In genomic region chr1:15883326-15883725, GRCh38 we compare ENCODE assay signal across 12 cellular contexts. TPM values are rescaled to one million over a fixed set of nuclear protein-coding genes. Genes with fewer than 3 reads are reported as not detected.
DNase-seq lines count a peak whose midpoint lies in the region; ATAC-seq, FAIRE-seq and TF ChIP-seq lines count a peak whose summit lies in the region.
"Had no signal": no experiment of that assay in that cellular context is flagged by ENCODE, and none has a peak within 500 bp of the region (broad histone marks: within the 10 kb centered on the region; RNA-seq: fewer than 3 reads in every experiment).

No MANE protein-coding gene starts in this region.

- no peaks in the 10 kb centered on the region for H3K9me3 Mint-ChIP-seq in activated T-cell treated with anti-CD3 and anti-CD28 coated beads, Interleukin-2, amount 50 U/mL, for 24 hours
- no peaks in the 10 kb centered on the region for H3K9me3 Mint-ChIP-seq in stimulated activated naive B cell treated with anti-CD40 and anti-IgM and Interleukin-4, amounts not matched to agents 10 μg/mL and 1 μg/mL and 100 μg/mL, for 72 hours

- H3K36me3 ChIP-seq in OCI-LY3 (replicated peaks; ENCODE audit: low read depth, low read length) (no peaks in the 10 kb centered on the region), endothelial cell of umbilical vein (ENCODE audit: control insufficient read depth in 2 of 2, extremely low read depth in 1 of 2, insufficient read depth in 2 of 2, low read length in 2 of 2) (no peaks in the 10 kb centered on the region), WERI-Rb-1 (peaks cover 5% of the 10 kb centered on the region)
- H3K36me3 ChIP-seq: tibial nerve had no signal

- H3K4me3 ChIP-seq in OCI-LY3 (ENCODE audit: low read length), result no peak overlapping the region
- H3K4me3 ChIP-seq in endothelial cell of umbilical vein (replicated peaks in 1 of 3; ENCODE audit: insufficient read depth in 1 of 3, low read depth in 1 of 3, low read length in 3 of 3), result no peak overlapping the region
- no peak overlapping the region for H3K4me3 ChIP-seq in WERI-Rb-1 (ENCODE audit: low read depth, low read length)
- H3K4me3 ChIP-seq: heart left ventricle, tibial nerve had no signal

- H3K27ac Mint-ChIP-seq in activated T-cell treated with anti-CD3 and anti-CD28 coated beads, Interleukin-2, amount 50 U/mL, for 24 hours, result peak overlapping the region; percentile 78
- peak overlapping the region; percentile 85 for H3K27ac Mint-ChIP-seq in stimulated activated naive B cell treated with anti-CD40 and anti-IgM and Interleukin-4, amounts not matched to agents 10 μg/mL and 1 μg/mL and 100 μg/mL, for 72 hours

- peaks cover 77% of the 10 kb centered on the region for H3K36me3 Mint-ChIP-seq in activated T-cell treated with anti-CD3 and anti-CD28 coated beads, Interleukin-2, amount 50 U/mL, for 24 hours (ENCODE audit: low read depth)
- peaks cover 11 to 29% of the 10 kb centered on the region in 2 donors for H3K36me3 Mint-ChIP-seq in stimulated activated naive B cell treated with anti-CD40 and anti-IgM and Interleukin-4, amounts not matched to agents 10 μg/mL and 1 μg/mL and 100 μg/mL, for 72 hours

- H3K27me3 ChIP-seq in OCI-LY3 (ENCODE audit: low read depth, low read length) (no peaks in the 10 kb centered on the region), endothelial cell of umbilical vein (ENCODE audit: control insufficient read depth in 2 of 2, insufficient read depth in 2 of 2, low read length in 2 of 2) (no peaks in the 10 kb centered on the region), WERI-Rb-1 (ENCODE audit: insufficient read depth, low read depth, severe bottlenecking) (no peaks in the 10 kb centered on the region)
- H3K27me3 ChIP-seq: heart left ventricle, tibial nerve had no signal

- no peaks in the 10 kb centered on the region for H3K9me1 ChIP-seq in endothelial cell of umbilical vein (replicated peaks; ENCODE audit: control insufficient read depth, extremely low read depth, insufficient read depth, low read length)

- peaks cover 39% of the 10 kb centered on the region for H3K4me1 ChIP-seq in OCI-LY3 (ENCODE audit: low read length)
- H3K4me1 ChIP-seq in endothelial cell of umbilical vein (ENCODE audit: control insufficient read depth, extremely low read depth, insufficient read depth, low read length), result peaks cover 27% of the 10 kb centered on the region

- BruUV-seq in endothelial cell of umbilical vein (replicated peaks; lab: Mats Ljungman, UMichigan), result no TSS peak

- H3K9ac ChIP-seq in OCI-LY3 (ENCODE audit: low read length) (no peak overlapping the region), endothelial cell of umbilical vein (replicated peaks; ENCODE audit: extremely low read depth, insufficient read depth, low read length) (no peak overlapping the region)

- no peak overlapping the region for H2AFZ ChIP-seq in OCI-LY3 (ENCODE audit: low read depth, low read length)
- H2AFZ ChIP-seq in endothelial cell of umbilical vein (ENCODE audit: low read depth, low read length), result no peak overlapping the region

- H3K79me2 ChIP-seq in OCI-LY3 (ENCODE audit: low read length), result peaks cover 97% of the 10 kb centered on the region
- H3K79me2 ChIP-seq in endothelial cell of umbilical vein (ENCODE audit: control insufficient read depth, insufficient read depth, low read length), result peaks cover 91% of the 10 kb centered on the region

- TF ChIP-seq CTCF in OCI-LY3 (IDR thresholded peaks at IDR 0.05; ENCODE audit: low read depth, low read length), result no peak
- no peak for TF ChIP-seq CTCF in endothelial cell of umbilical vein (IDR thresholded peaks at IDR 0.05; ENCODE audit: extremely low read depth in 1 of 2, insufficient read depth in 1 of 2, low read depth in 1 of 2, low read length in 2 of 2)
- no peak for TF ChIP-seq CTCF in WERI-Rb-1 (IDR thresholded peaks at IDR 0.05; ENCODE audit: low read depth, low read length)
- TF ChIP-seq CTCF in D721Med (IDR thresholded peaks at IDR 0.05; ENCODE audit: insufficient read depth, missing control alignments), result no peak

- intact Hi-C loops in endothelial cell of umbilical vein (cut with micrococcal nuclease), result no loop called here

- POLR2A ChIA-PET in endothelial cell of umbilical vein (lab: Charles Lee), result no interaction called here

- peak overlapping the region; percentile 40 for H3K4me2 ChIP-seq in OCI-LY3 (ENCODE audit: low read length)
- no peak overlapping the region for H3K4me2 ChIP-seq in endothelial cell of umbilical vein (ENCODE audit: insufficient read depth, low read length)

- TF ChIP-seq POLR2A in endothelial cell of umbilical vein (IDR thresholded peaks at IDR 0.05; ENCODE audit: low read depth, low read length), result no peak

- dilution Hi-C loops in endothelial cell of umbilical vein (cut with MboI; ENCODE audit: extremely low pct_ligation_motif_present, low sequenced_read_pairs), result no loop called here

- peak overlapping the region; percentile 36; the same call in 1 of the 2 replicates for H3K27ac ChIP-seq in OCI-LY3 (ENCODE audit: low read length)
- H3K27ac ChIP-seq in endothelial cell of umbilical vein (ENCODE audit: insufficient read depth, low read depth, low read length), result no peak overlapping the region
- H3K27ac ChIP-seq in WERI-Rb-1, result no peak overlapping the region

- no peak for DNase-seq in activated T-cell treated with anti-CD3 and anti-CD28 coated beads, Interleukin-2, amount 50 U/mL, for 24 hours
- DNase-seq in activated T-cell treated with anti-CD3 and anti-CD28 coated beads, Interleukin-2, amount 50 U/mL, for 48 hours, result no peak
- DNase-seq in endothelial cell of umbilical vein (ENCODE audit: low read depth, low spot score) (peak; percentile 5), WERI-Rb-1 (no peak), D721Med (ENCODE audit: insufficient read length, low spot score) (no peak)
- DNase-seq in stimulated activated naive B cell treated with anti-CD40 and anti-IgM and Interleukin-4, amounts not matched to agents 10 μg/mL and 1 μg/mL and 100 μg/mL, for 72 hours, result no peak
- DNase-seq: activated CD4-positive, CD25-positive, alpha-beta regulatory T cell; heart left ventricle; NCI-H2029 had no signal

- ATAC-seq in stimulated activated naive B cell treated with anti-CD40 and anti-IgM and Interleukin-4, amounts not matched to agents 10 μg/mL and 1 μg/mL and 100 μg/mL, for 72 hours (replicated peaks), result peak; percentile 31 to 48
- no peak for ATAC-seq in SK-N-SH treated with all-trans-retinoic acid at 6 μM for 48 hours
- ATAC-seq: heart left ventricle had no signal

- H3K27me3 Mint-ChIP-seq in activated T-cell treated with anti-CD3 and anti-CD28 coated beads, Interleukin-2, amount 50 U/mL, for 24 hours, result no peaks in the 10 kb centered on the region
- H3K27me3 Mint-ChIP-seq in stimulated activated naive B cell treated with anti-CD40 and anti-IgM and Interleukin-4, amounts not matched to agents 10 μg/mL and 1 μg/mL and 100 μg/mL, for 72 hours, result no peaks in the 10 kb centered on the region

- H3K9me3 ChIP-seq in OCI-LY3 (ENCODE audit: insufficient read depth, low read length), result no peaks in the 10 kb centered on the region
- no peaks in the 10 kb centered on the region for H3K9me3 ChIP-seq in endothelial cell of umbilical vein (replicated peaks; ENCODE audit: control insufficient read depth, insufficient read depth, low read length)
- H3K9me3 ChIP-seq in WERI-Rb-1 (ENCODE audit: severe bottlenecking), result no peaks in the 10 kb centered on the region
- H3K9me3 ChIP-seq: heart left ventricle, tibial nerve had no signal

- FAIRE-seq in endothelial cell of umbilical vein (lab: Jason Lieb, UNC), result no peak
- FAIRE-seq in D721Med (lab: Jason Lieb, UNC), result no peak

- H3K4me1 Mint-ChIP-seq in activated T-cell treated with anti-CD3 and anti-CD28 coated beads, Interleukin-2, amount 50 U/mL, for 24 hours (ENCODE audit: low read depth), result peaks cover 68% of the 10 kb centered on the region
- peaks cover 40 to 85% of the 10 kb centered on the region in 2 donors for H3K4me1 Mint-ChIP-seq in stimulated activated naive B cell treated with anti-CD40 and anti-IgM and Interleukin-4, amounts not matched to agents 10 μg/mL and 1 μg/mL and 100 μg/mL, for 72 hours

- CTCF ChIA-PET in endothelial cell of umbilical vein (lab: Charles Lee), result interaction anchor here (0.7 to 1.5 kb wide), 8 partner anchors 13 to 92 kb away, joined by 3 to 5 read pairs (median 3); no protein-coding TSS in a partner anchor

- H4K20me1 ChIP-seq in OCI-LY3 (ENCODE audit: insufficient read depth, low read length), result peaks cover 58% of the 10 kb centered on the region
- H4K20me1 ChIP-seq in endothelial cell of umbilical vein (replicated peaks; ENCODE audit: control insufficient read depth, extremely low read depth, insufficient read depth, low read length), result peaks cover 3% of the 10 kb centered on the region

- H3K4me3 Mint-ChIP-seq in activated T-cell treated with anti-CD3 and anti-CD28 coated beads, Interleukin-2, amount 50 U/mL, for 24 hours, result no peak overlapping the region
- peak overlapping the region; percentile 14 to 19 for H3K4me3 Mint-ChIP-seq in stimulated activated naive B cell treated with anti-CD40 and anti-IgM and Interleukin-4, amounts not matched to agents 10 μg/mL and 1 μg/mL and 100 μg/mL, for 72 hours

TF ChIP-seq in endothelial cell of umbilical vein, 7 proteins besides CTCF, POLR2A, EP300 and RAD21 (continues in another document):
- TF ChIP-seq POLR2AphosphoS5 (IDR thresholded peaks at IDR 0.05; ENCODE audit: insufficient read depth, low read depth, low read length) (no peak), FOS (IDR thresholded peaks at IDR 0.05; ENCODE audit: borderline replicate concordance, insufficient read depth, low read length) (no peak), EZH2 (IDR thresholded peaks at IDR 0.05; ENCODE audit: borderline replicate concordance, low read depth, low read length, severe bottlenecking) (no peak)

TF ChIP-seq in SK-N-SH treated with all-trans-retinoic acid at 6 μM for 48 hours, 23 proteins besides CTCF, POLR2A, EP300 and RAD21:
- no peak for TF ChIP-seq TOX (CRISPR knock-in tag; IDR thresholded peaks at IDR 0.05; ENCODE audit: borderline replicate concordance)
TF ChIP-seq in SK-N-SH treated with all-trans-retinoic acid at 6 μM for 48 hours: peak in this region for 0.

RNA-seq across cellular contexts. Expression of gene SPEN, which starts 35.8 kb away (rescaled TPM):
- total RNA-seq in endothelial cell of umbilical vein, result 40.3 and 44.4 TPM in 2 replicates
- polyA plus RNA-seq in endothelial cell of umbilical vein, result 9.3 and 10.2 TPM in 2 replicates
- 8.2 and 9.2 TPM in 2 replicates for polyA plus RNA-seq in endothelial cell of umbilical vein (2011; cell fraction: cytosol; rRNA removed)
- 27.3 and 28.5 TPM in 2 replicates for polyA plus RNA-seq in endothelial cell of umbilical vein (2011; cell fraction: nucleus; rRNA removed)
- polyA plus RNA-seq in endothelial cell of umbilical vein (2012), result 27.0 and 32.0 TPM in 2 replicates
- polyA minus RNA-seq in endothelial cell of umbilical vein, result 36.2 and 36.8 TPM in 2 replicates
- polyA minus RNA-seq in endothelial cell of umbilical vein (2011; cell fraction: cytosol; rRNA and poly(A)+ RNA removed), result 17.7 TPM
- polyA minus RNA-seq in endothelial cell of umbilical vein (2011; cell fraction: nucleus; rRNA and poly(A)+ RNA removed), result 28.4 and 37.8 TPM in 2 replicates
